32 cellular contexts compared by ENCODE assay signal in the genomic region with DNA sequence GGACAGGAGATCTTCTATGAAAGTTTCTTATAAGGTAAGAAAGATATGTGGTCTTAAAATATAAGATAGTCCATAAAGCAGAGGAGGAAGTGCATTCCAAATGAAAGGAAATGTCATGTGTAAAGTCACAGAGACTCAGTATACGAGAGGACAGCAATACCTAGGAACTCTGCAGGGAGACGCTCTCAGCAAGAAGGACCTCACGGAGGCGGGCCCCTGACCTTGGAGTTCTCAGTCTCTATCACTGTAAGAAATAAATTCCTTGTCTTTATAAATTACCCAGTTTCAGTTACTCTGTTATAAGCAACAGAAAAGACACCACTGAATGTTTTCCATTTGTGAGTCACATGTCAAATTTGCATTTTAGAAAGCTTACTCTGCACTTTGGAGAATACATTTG.
"Had no signal": no experiment of that assay in that cellular context is flagged by ENCODE, and none has a peak within 500 bp of the region (broad histone marks: within the 10 kb centered on the region; RNA-seq: fewer than 3 reads in every experiment).

No MANE protein-coding gene starts in this region.

- H3K27ac ChIP-seq: ascending aorta, breast epithelium, cardiac muscle cell, colonic mucosa, epithelial cell of prostate, esophagus squamous epithelium, gastroesophageal sphincter, heart right ventricle, WERI-Rb-1 had no signal

- H3K9me3 ChIP-seq: ascending aorta, breast epithelium, colonic mucosa, esophagus squamous epithelium, gastroesophageal sphincter, heart right ventricle had no signal

- H3K27me3 ChIP-seq: ascending aorta, breast epithelium, cardiac muscle cell, colonic mucosa, esophagus squamous epithelium, gastroesophageal sphincter, heart right ventricle had no signal

- H3K4me1 ChIP-seq: ascending aorta, breast epithelium, colonic mucosa, esophagus squamous epithelium, gastroesophageal sphincter had no signal

- DNase-seq: activated CD4-positive, alpha-beta memory T cell treated with anti-CD3 and anti-CD28 coated beads for 36 hours; activated CD4-positive, alpha-beta T cell treated with anti-CD3 and anti-CD28 coated beads for 36 hours; activated CD4-positive, alpha-beta T cell treated with anti-CD3 and anti-CD28 coated beads, Interleukin-2, amount 10 ng/mL, durations not matched to agents 24 days and 14 days; activated CD4-positive, CD25-positive, alpha-beta regulatory T cell; activated CD4-positive, CD25-positive, alpha-beta regulatory T cell treated with anti-CD3 and anti-CD28 coated beads, Interleukin-2, amount 50 U/mL, for 72 hours; activated CD8-positive, alpha-beta memory T cell treated with anti-CD3 and anti-CD28 coated beads, Interleukin-2, amount 10 ng/mL, durations not matched to agents 7 days and 5 days; activated CD8-positive, alpha-beta memory T cell treated with anti-CD3 and anti-CD28 coated beads, Interleukin-2, amount 50 U/mL, for 4 hours; activated CD8-positive, alpha-beta T cell treated with anti-CD3 and anti-CD28 coated beads, Interleukin-2, amount 10 ng/mL, durations not matched to agents 7 days and 5 days; activated gamma-delta T cell; activated naive CD4-positive, alpha-beta T cell; activated naive CD4-positive, alpha-beta T cell treated with anti-CD3 and anti-CD28 coated beads, Interleukin-2, amount 10 ng/mL, durations not matched to agents 7 days and 5 days; activated naive CD8-positive, alpha-beta T cell treated with anti-CD3 and anti-CD28 coated beads, Interleukin-2, amount 10 ng/mL, durations not matched to agents 7 days and 5 days; activated T-cell treated with anti-CD3 and anti-CD28 coated beads, Interleukin-2, amount 50 U/mL, for 1 hour; activated T-cell treated with anti-CD3 and anti-CD28 coated beads, Interleukin-2, amount 50 U/mL, for 48 hours; central memory CD4-positive, alpha-beta T cell; cerebellar nuclear complex; colonic mucosa; effector CD8-positive, alpha-beta T cell; esophagus squamous epithelium; foreskin melanocyte; heart right ventricle; T-helper 17 cell; T1000; WERI-Rb-1 had no signal

- H3K4me3 ChIP-seq: ascending aorta, breast epithelium, cardiac muscle cell, colonic mucosa, esophagus squamous epithelium, gastroesophageal sphincter, heart right ventricle had no signal

- FAIRE-seq: endometrium, endothelial cell of umbilical vein had no signal

- ATAC-seq: activated CD4-positive, alpha-beta T cell treated with anti-CD3 and anti-CD28 coated beads for 36 hours; activated CD8-positive, alpha-beta memory T cell treated with anti-CD3 and anti-CD28 coated beads, Interleukin-2, amount 10 ng/mL, durations not matched to agents 7 days and 5 days; activated CD8-positive, alpha-beta T cell treated with anti-CD3 and anti-CD28 coated beads, Interleukin-2, amount 10 ng/mL, durations not matched to agents 7 days and 5 days; activated naive CD4-positive, alpha-beta T cell treated with anti-CD3 and anti-CD28 coated beads, Interleukin-2, amount 50 U/mL, for 72 hours; gastroesophageal sphincter; heart right ventricle; T-helper 17 cell had no signal

- H3K36me3 ChIP-seq: breast epithelium, cardiac muscle cell, colonic mucosa, esophagus squamous epithelium, gastroesophageal sphincter, WERI-Rb-1 had no signal
